12 cellular contexts compared by ENCODE assay signal in the genomic region with DNA sequence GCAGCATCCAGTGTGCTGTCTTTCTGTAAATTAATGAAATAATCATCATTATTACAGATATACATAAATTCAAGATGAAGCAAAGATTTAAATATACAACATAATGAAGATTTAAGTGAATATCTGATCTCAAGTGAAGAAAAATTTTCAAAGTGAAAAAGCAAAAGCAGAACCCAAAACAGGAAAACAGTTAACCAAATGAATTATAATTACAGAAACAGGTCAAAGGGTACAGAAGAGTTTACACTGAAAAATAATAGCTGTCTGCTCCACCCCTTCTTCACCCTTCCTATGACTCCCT.
"Had no signal": no experiment of that assay in that cellular context is flagged by ENCODE, and none has a peak within 500 bp of the region (broad histone marks: within the 10 kb centered on the region; RNA-seq: fewer than 3 reads in every experiment).

No MANE protein-coding gene starts in this region.

- H3K9me3 Mint-ChIP-seq: activated B cell treated with CpG ODN at 0.5 μM for 24 hours; activated CD4-positive, alpha-beta T cell treated with anti-CD3 and anti-CD28 coated beads, Interleukin-2, amount 10 ng/mL, durations not matched to agents 7 days and 5 days had no signal

- DNase-seq: activated B cell treated with CpG ODN at 0.5 μM for 24 hours; activated effector memory CD4-positive, alpha-beta T cell treated with Interleukin-2 at 50 U/mL for 16 hours; amygdala; brain microvascular endothelial cell; cerebellar nuclear complex; pancreas; stimulated activated CD4-positive, alpha-beta T cell treated with anti-CD3 and anti-CD28 coated beads, Interleukin-15, amount 100 ng/mL, for 24 hours had no signal

- H3K4me1 Mint-ChIP-seq: memory B cell had no signal

- H3K9me3 ChIP-seq: esophagus muscularis mucosa, pancreas had no signal

- H3K4me3 ChIP-seq: esophagus muscularis mucosa, pancreas had no signal

- H3K27ac Mint-ChIP-seq: activated B cell treated with CpG ODN at 0.5 μM for 24 hours; activated CD4-positive, alpha-beta T cell treated with anti-CD3 and anti-CD28 coated beads, Interleukin-2, amount 10 ng/mL, durations not matched to agents 7 days and 5 days; activated naive CD8-positive, alpha-beta T cell had no signal

- H3K4me3 Mint-ChIP-seq: activated B cell treated with CpG ODN at 0.5 μM for 24 hours; activated CD4-positive, alpha-beta T cell treated with anti-CD3 and anti-CD28 coated beads, Interleukin-2, amount 10 ng/mL, durations not matched to agents 7 days and 5 days; activated naive CD8-positive, alpha-beta T cell; memory B cell; stimulated activated naive CD8-positive, alpha-beta T cell treated with anti-CD3 and anti-CD28 coated beads, Interleukin-15, Interleukin-2, amounts not matched to agents 100 ng/mL and 50 ng/mL, for 24 hours had no signal

- H3K27me3 Mint-ChIP-seq: activated B cell treated with CpG ODN at 0.5 μM for 24 hours; activated CD4-positive, alpha-beta T cell treated with anti-CD3 and anti-CD28 coated beads, Interleukin-2, amount 10 ng/mL, durations not matched to agents 7 days and 5 days; activated naive CD8-positive, alpha-beta T cell; memory B cell; stimulated activated naive CD8-positive, alpha-beta T cell treated with anti-CD3 and anti-CD28 coated beads, Interleukin-15, Interleukin-2, amounts not matched to agents 100 ng/mL and 50 ng/mL, for 24 hours had no signal

- H3K4me1 ChIP-seq: pancreas had no signal

- H3K27ac ChIP-seq: brain microvascular endothelial cell, esophagus muscularis mucosa, pancreas had no signal

- H3K27me3 ChIP-seq: brain microvascular endothelial cell, esophagus muscularis mucosa, pancreas had no signal
